1 cellular context compared by ENCODE assay signal in the genomic region with DNA sequence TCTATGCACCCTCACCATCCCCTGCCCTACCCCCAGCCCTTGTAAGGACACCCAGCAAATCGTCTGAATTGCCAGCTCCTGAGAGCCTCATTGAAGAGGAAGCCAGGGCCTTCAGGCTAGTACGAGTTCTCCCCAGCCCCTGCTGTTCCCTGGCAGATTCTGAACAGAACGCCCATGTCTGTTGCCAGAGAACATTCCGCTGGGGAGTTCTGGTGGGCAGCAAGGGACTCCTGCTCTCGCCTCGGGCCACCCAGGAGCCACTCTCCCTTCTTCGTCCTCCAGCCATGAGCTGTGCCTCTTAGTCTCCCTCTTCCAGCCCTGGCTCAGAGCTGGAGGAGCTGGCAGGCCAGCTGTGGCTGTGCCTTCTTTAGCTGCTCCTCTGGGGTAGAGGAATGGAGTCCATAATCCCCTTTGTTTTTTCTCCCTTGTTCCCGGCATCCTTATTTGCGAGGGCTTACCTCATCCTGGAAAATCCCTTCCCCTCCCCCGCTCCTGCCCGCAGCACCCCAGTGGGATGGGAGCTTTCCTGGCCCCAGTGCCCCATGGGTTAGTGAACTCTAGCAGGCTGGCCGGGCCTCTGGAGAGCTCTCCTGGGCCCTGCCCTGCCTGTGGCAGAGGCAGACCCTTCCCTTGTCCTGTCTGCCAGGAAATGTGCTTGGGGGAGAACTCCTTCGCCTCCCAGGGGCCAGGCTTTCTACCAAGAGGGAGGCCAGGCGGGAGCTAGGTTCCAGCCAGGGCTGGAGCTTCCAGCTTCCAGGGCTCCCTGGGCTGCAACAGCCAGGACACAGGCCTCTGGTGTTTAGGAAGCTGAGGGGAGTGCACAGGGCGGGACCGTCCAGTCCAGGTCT.
TF ChIP-seq lines count a peak whose summit lies in the region.

No MANE protein-coding gene starts in this region.

TF ChIP-seq in IMR-90, 13 proteins besides CTCF, POLR2A, EP300 and RAD21:
- TF ChIP-seq BHLHE40 (IDR thresholded peaks at IDR 0.05; ENCODE audit: low read depth, low read length) = no peak
- peak; percentile 57; the same call in 1 of the 2 replicates for TF ChIP-seq MAZ (IDR thresholded peaks at IDR 0.05; ENCODE audit: borderline replicate concordance, low read depth, low read length)
- TF ChIP-seq CEBPB (IDR thresholded peaks at IDR 0.05; ENCODE audit: low read depth, low read length) = peak; percentile 67
